Comparison of ENCODE assay signal across 7 cellular contexts in genomic region chr4:103934178-103934789, GRCh38.
A peak's percentile ranks its signal among the peaks of the same experiment; 100 is the strongest.
DNase-seq lines count a peak whose midpoint lies in the region; ATAC-seq and TF ChIP-seq lines count a peak whose summit lies in the region.

No MANE protein-coding gene starts in this region.

- no peaks in the 10 kb centered on the region for H3K36me3 ChIP-seq in breast epithelium
- H3K36me3 ChIP-seq in lung (ENCODE audit: control insufficient read depth in 2 of 2, insufficient read depth in 2 of 2, low read length in 2 of 2): no peaks in the 10 kb centered on the region

- ATAC-seq in HG03196 (IDR thresholded peaks at IDR 0.05; ENCODE audit: unreplicated experiment) (peak; percentile 88), lung (ENCODE audit: insufficient read depth, low FRiP score) (no peak)
- no peak for ATAC-seq in activated CD8-positive, alpha-beta memory T cell treated with anti-CD3 and anti-CD28 coated beads, Interleukin-2, amount 10 ng/mL, durations not matched to agents 7 days and 5 days

- H3K27me3 Mint-ChIP-seq in activated CD8-positive, alpha-beta memory T cell treated with anti-CD3 and anti-CD28 coated beads, Interleukin-2, amount 10 ng/mL, durations not matched to agents 7 days and 5 days: no peaks in the 10 kb centered on the region

- H3K9me3 ChIP-seq in breast epithelium: peaks cover 0 to 7% of the 10 kb centered on the region in 2 donors
- H3K9me3 ChIP-seq in lung (ENCODE audit: control insufficient read depth in 2 of 2, insufficient read depth in 1 of 2, low read length in 1 of 2): peaks cover 0 to 5% of the 10 kb centered on the region in 2 donors

- H3K27ac ChIP-seq in breast epithelium (no peak overlapping the region), lung (ENCODE audit: low read depth in 1 of 2, low read length in 1 of 2) (no peak overlapping the region)

- H3K4me1 ChIP-seq in breast epithelium: no peaks in the 10 kb centered on the region
- H3K4me1 ChIP-seq in lung (ENCODE audit: control insufficient read depth in 2 of 2, insufficient read depth in 2 of 2, low read length in 2 of 2): no peaks in the 10 kb centered on the region

- no peak for TF ChIP-seq POLR2A in breast epithelium (IDR thresholded peaks at IDR 0.05)

- WGBS in lung, 2 donors: 40 to 59% methylated on average over 2 of the region's 2 CpGs

- TF ChIP-seq CTCF in breast epithelium (IDR thresholded peaks at IDR 0.05) (peak; percentile 46 to 59 (median 54)), lung (IDR thresholded peaks at IDR 0.05; ENCODE audit: control extremely low read depth, extremely low read depth) (peak; percentile 42)

- H3K27me3 ChIP-seq in breast epithelium (no peaks in the 10 kb centered on the region), lung (ENCODE audit: control insufficient read depth, insufficient read depth) (no peaks in the 10 kb centered on the region)

- no peak overlapping the region for H3K4me3 Mint-ChIP-seq in activated CD8-positive, alpha-beta memory T cell treated with anti-CD3 and anti-CD28 coated beads, Interleukin-2, amount 10 ng/mL, durations not matched to agents 7 days and 5 days

- DNase-seq in EH (ENCODE audit: low read depth) (peak; percentile 41), GM19240 (ENCODE audit: insufficient read length, low spot score) (peak; percentile 3), NCI-H510A (lab: John Stamatoyannopoulos, UW) (peak; percentile 5), breast epithelium (ENCODE audit: low spot score in 2 of 2) (no peak), lung (ENCODE audit: low spot score) (no peak)
- no peak for DNase-seq in activated CD8-positive, alpha-beta memory T cell treated with anti-CD3 and anti-CD28 coated beads, Interleukin-2, amount 10 ng/mL, durations not matched to agents 7 days and 5 days

- H3K36me3 Mint-ChIP-seq in activated CD8-positive, alpha-beta memory T cell treated with anti-CD3 and anti-CD28 coated beads, Interleukin-2, amount 10 ng/mL, durations not matched to agents 7 days and 5 days: no peaks in the 10 kb centered on the region

- intact Hi-C loops in breast epithelium (cut with DNase I; ENCODE audit: low total_unique reads): no loop called here

- no peak overlapping the region for H3K4me3 ChIP-seq in breast epithelium
- H3K4me3 ChIP-seq in lung: no peak overlapping the region

- H3K4me1 Mint-ChIP-seq in activated CD8-positive, alpha-beta memory T cell treated with anti-CD3 and anti-CD28 coated beads, Interleukin-2, amount 10 ng/mL, durations not matched to agents 7 days and 5 days: no peaks in the 10 kb centered on the region

- CTCF ChIA-PET in activated CD8-positive, alpha-beta memory T cell treated with anti-CD3 and anti-CD28 coated beads, Interleukin-2, amount 10 ng/mL, durations not matched to agents 7 days and 5 days (lab: Charles Lee): no interaction called here

- H3K27ac Mint-ChIP-seq in activated CD8-positive, alpha-beta memory T cell treated with anti-CD3 and anti-CD28 coated beads, Interleukin-2, amount 10 ng/mL, durations not matched to agents 7 days and 5 days: no peak overlapping the region

- no peaks in the 10 kb centered on the region for H3K9me3 Mint-ChIP-seq in activated CD8-positive, alpha-beta memory T cell treated with anti-CD3 and anti-CD28 coated beads, Interleukin-2, amount 10 ng/mL, durations not matched to agents 7 days and 5 days (ENCODE audit: low read depth)

Comparison
In these comparisons a context has a peak if more than half of its experiments do, and no peak if none do; other contexts are left out.
1. DNase-seq: peak in EH (single experiment), GM19240 (single experiment) and NCI-H510A (single experiment); none in breast epithelium (0 of 2), lung (single experiment) and activated CD8-positive, alpha-beta memory T cell treated with anti-CD3 and anti-CD28 coated beads, Interleukin-2, amount 10 ng/mL, durations not matched to agents 7 days and 5 days (single experiment).